Comparison of ENCODE assay signal across 12 cellular contexts in the genomic region with DNA sequence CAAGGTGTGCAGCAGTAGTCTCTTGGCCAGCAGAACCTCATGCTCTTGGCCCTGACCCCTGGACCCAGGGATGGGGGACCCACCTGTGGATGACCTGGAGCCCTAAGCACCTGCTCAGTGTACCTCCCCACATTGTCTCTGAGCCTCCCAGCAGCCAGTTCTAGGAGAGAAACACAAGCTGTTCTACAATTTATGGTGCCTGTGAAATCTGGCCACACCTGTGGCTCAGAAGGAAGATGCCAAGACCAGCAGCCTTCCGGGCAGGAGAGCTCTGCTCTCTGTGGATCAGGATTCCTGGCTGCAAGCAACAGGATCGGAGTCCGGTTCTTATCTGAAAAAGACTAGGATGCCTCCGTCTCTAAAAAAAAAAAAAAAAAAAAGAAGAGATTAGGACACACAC.
DNase-seq lines count a peak whose midpoint lies in the region; ATAC-seq and TF ChIP-seq lines count a peak whose summit lies in the region.
"Had no signal": no experiment of that assay in that cellular context is flagged by ENCODE, and none has a peak within 500 bp of the region (broad histone marks: within the 10 kb centered on the region; RNA-seq: fewer than 3 reads in every experiment).

No MANE protein-coding gene starts in this region.

- dilution Hi-C loops in mammary epithelial cell (cut with HindIII; ENCODE audit: low sequenced_read_pairs) = no loop called here

- BruUV-seq in mammary epithelial cell (replicated peaks; lab: Mats Ljungman, UMichigan) = no TSS peak

- H3K9me3 ChIP-seq in BLaER1 treated with 17β-estradiol and CSF1 and Interleukin-3, amounts not matched to agents 10 nM and 100 nM (replicated peaks in 1 of 11) = no peaks in the 10 kb centered on the region; a peak in 1 of 22 replicates
- no peaks in the 10 kb centered on the region for H3K9me3 ChIP-seq in Peyer's patch
- no peaks in the 10 kb centered on the region for H3K9me3 ChIP-seq in transverse colon
- no peaks in the 10 kb centered on the region for H3K9me3 ChIP-seq in mammary epithelial cell (replicated peaks; ENCODE audit: insufficient read depth, low read length)

- no peaks in the 10 kb centered on the region for H3K79me2 ChIP-seq in mammary epithelial cell (ENCODE audit: insufficient read depth, low read length)

- peak overlapping the region in 3 of 11 experiments; percentile 10 to 93 (median 84); a peak in 3 of 22 replicates for H3K27ac ChIP-seq in BLaER1 treated with 17β-estradiol and CSF1 and Interleukin-3, amounts not matched to agents 10 nM and 100 nM
- H3K27ac ChIP-seq in Peyer's patch = peak overlapping the region in 1 of 4 donors; percentile 19
- H3K27ac ChIP-seq in transverse colon = peak overlapping the region in 1 of 4 donors; percentile 25
- H3K27ac ChIP-seq in mammary epithelial cell (ENCODE audit: insufficient read depth, low read depth, low read length) = no peak overlapping the region

- TF ChIP-seq POLR2A in Peyer's patch (IDR thresholded peaks at IDR 0.05) = no peak
- TF ChIP-seq POLR2A in transverse colon (IDR thresholded peaks at IDR 0.05) = no peak

- CTCF ChIA-PET in mammary epithelial cell (lab: Charles Lee; ENCODE audit: low non-redundant PET) = no interaction called here

- H3K36me3 ChIP-seq in BLaER1 treated with 17β-estradiol and CSF1 and Interleukin-3, amounts not matched to agents 10 nM and 100 nM = no peaks in the 10 kb centered on the region
- no peaks in the 10 kb centered on the region for H3K36me3 ChIP-seq in Peyer's patch
- H3K36me3 ChIP-seq in transverse colon = no peaks in the 10 kb centered on the region
- H3K36me3 ChIP-seq in mammary epithelial cell (ENCODE audit: insufficient read depth, low read length) = no peaks in the 10 kb centered on the region

- H3K4me1 ChIP-seq in BLaER1 treated with 17β-estradiol and CSF1 and Interleukin-3, amounts not matched to agents 10 nM and 100 nM = peaks cover 10 to 98% (median 86%) of the 10 kb centered on the region in 10 experiments
- H3K4me1 ChIP-seq in Peyer's patch (peaks cover 0 to 3% (median 0%) of the 10 kb centered on the region in 4 donors), transverse colon (peaks cover 0 to 15% (median 2%) of the 10 kb centered on the region in 4 donors), mammary epithelial cell (ENCODE audit: insufficient read depth, low read length) (no peaks in the 10 kb centered on the region)

- DNase-seq in Peyer's patch = peak in 2 of 3 donors; percentile 50 to 59
- DNase-seq in left colon = peak; percentile 26 to 63
- peak; percentile 22 for DNase-seq in transverse colon
- DNase-seq in mammary epithelial cell = no peak
- DNase-seq: CD8-positive, alpha-beta T cell; COR-L47; DMS53; GF-D8 had no signal

- no peak overlapping the region for H2AFZ ChIP-seq in mammary epithelial cell (ENCODE audit: low read depth, low read length)

- H4K20me1 ChIP-seq in BLaER1 treated with 17β-estradiol and CSF1 and Interleukin-3, amounts not matched to agents 10 nM and 100 nM = no peaks in the 10 kb centered on the region; a peak in 1 of 22 replicates
- no peaks in the 10 kb centered on the region for H4K20me1 ChIP-seq in mammary epithelial cell (ENCODE audit: insufficient read depth, low read length)

- H3K4me3 ChIP-seq in BLaER1 treated with 17β-estradiol and CSF1 and Interleukin-3, amounts not matched to agents 10 nM and 100 nM = no peak overlapping the region
- H3K4me3 ChIP-seq in Peyer's patch (no peak overlapping the region), transverse colon (no peak overlapping the region), mammary epithelial cell (replicated peaks in 1 of 3; ENCODE audit: insufficient read depth in 1 of 3, low read depth in 2 of 3, low read length in 3 of 3) (no peak overlapping the region)

- H3K4me2 ChIP-seq in BLaER1 treated with 17β-estradiol and CSF1 and Interleukin-3, amounts not matched to agents 10 nM and 100 nM = peak overlapping the region in 6 of 11 experiments; percentile 2 to 92 (median 80); a peak in 7 of 22 replicates
- no peak overlapping the region for H3K4me2 ChIP-seq in mammary epithelial cell (ENCODE audit: insufficient read depth, low read depth, low read length)

- ATAC-seq in left colon (peak; percentile 66), HG02571 (IDR thresholded peaks at IDR 0.05; ENCODE audit: unreplicated experiment) (no peak), GM19035 (IDR thresholded peaks at IDR 0.05; ENCODE audit: unreplicated experiment) (no peak)
- ATAC-seq: CD8-positive, alpha-beta T cell; HCT116 had no signal

- TF ChIP-seq CTCF in Peyer's patch (IDR thresholded peaks at IDR 0.05) = no peak
- no peak for TF ChIP-seq CTCF in transverse colon (IDR thresholded peaks at IDR 0.05)
- TF ChIP-seq CTCF in mammary epithelial cell (conservative IDR thresholded peaks at IDR 0.05 in 1 of 2, IDR thresholded peaks at IDR 0.05 in 1 of 2; ENCODE audit: extremely low read depth in 1 of 2, insufficient read depth in 1 of 2, low read depth in 1 of 2, low read length in 2 of 2) = no peak

- TF ChIP-seq EP300 in transverse colon (IDR thresholded peaks at IDR 0.05; ENCODE audit: low read depth) = no peak

- 52% methylated on average over 4 of the region's 4 CpGs; no CpG with 5 or more reads in 1 of the 2 donors for WGBS in transverse colon (ENCODE audit: low coverage in 1 of 2), 2 donors
- 94% methylated on average over 4 of the region's 4 CpGs for WGBS in mammary epithelial cell (ENCODE audit: low coverage, missing lambda C conversion rate)

- peak overlapping the region in 1 of 11 experiments; percentile 78; a peak in 1 of 22 replicates for H3K9ac ChIP-seq in BLaER1 treated with 17β-estradiol and CSF1 and Interleukin-3, amounts not matched to agents 10 nM and 100 nM
- no peak overlapping the region for H3K9ac ChIP-seq in mammary epithelial cell (ENCODE audit: insufficient read depth, low read length)

- in situ Hi-C loops in transverse colon (cut with MboI; ENCODE audit: low pct_ligation_motif_present in 1 of 4, low pct_unique_long_range_greater_than_20kb in 1 of 4, low sequenced_read_pairs in 3 of 4) = no loop called here
- in situ Hi-C loops in mammary epithelial cell (cut with MboI; ENCODE audit: low sequenced_read_pairs in 2 of 2) = no loop called here

- H3K27me3 ChIP-seq in BLaER1 treated with 17β-estradiol and CSF1 and Interleukin-3, amounts not matched to agents 10 nM and 100 nM = peaks cover 0 to 34% (median 0%) of the 10 kb centered on the region in 11 experiments; a peak in 7 of 22 replicates
- H3K27me3 ChIP-seq in Peyer's patch = no peaks in the 10 kb centered on the region
- peaks cover 2% of the 10 kb centered on the region for H3K27me3 ChIP-seq in transverse colon
- H3K27me3 ChIP-seq in mammary epithelial cell (ENCODE audit: insufficient read depth, low read length) = no peaks in the 10 kb centered on the region

- intact Hi-C loops in left colon (cut with DNase I, micrococcal nuclease) (no loop called here), transverse colon (cut with DNase I; ENCODE audit: low total_unique reads) (no loop called here), mammary epithelial cell (cut with micrococcal nuclease) (no loop called here)
